1 cellular context compared by ENCODE assay signal in the genomic region with DNA sequence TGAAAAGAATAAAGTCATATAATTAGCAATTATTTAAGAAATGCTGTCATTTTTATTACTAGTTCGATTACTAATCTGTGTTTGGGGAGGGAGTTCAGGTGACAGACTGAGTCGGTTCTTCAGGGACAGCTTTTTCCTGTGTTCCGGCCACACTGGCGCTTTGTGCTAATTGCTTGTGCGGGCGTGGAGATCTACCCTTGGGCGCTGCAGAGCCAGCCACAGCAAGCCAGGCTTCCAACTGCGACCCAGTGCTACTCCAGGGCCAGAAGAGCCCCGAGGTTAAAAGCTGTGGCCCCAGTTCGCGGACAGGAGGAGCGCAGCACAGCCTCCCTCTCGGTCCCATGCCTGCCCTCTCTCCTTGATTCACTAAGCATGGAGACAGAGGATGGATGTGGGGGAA.
TF ChIP-seq lines count a peak whose summit lies in the region.

No MANE protein-coding gene starts in this region.

TF ChIP-seq in IMR-90, 13 proteins besides CTCF, POLR2A, EP300 and RAD21:
- TF ChIP-seq, protein P1, sequence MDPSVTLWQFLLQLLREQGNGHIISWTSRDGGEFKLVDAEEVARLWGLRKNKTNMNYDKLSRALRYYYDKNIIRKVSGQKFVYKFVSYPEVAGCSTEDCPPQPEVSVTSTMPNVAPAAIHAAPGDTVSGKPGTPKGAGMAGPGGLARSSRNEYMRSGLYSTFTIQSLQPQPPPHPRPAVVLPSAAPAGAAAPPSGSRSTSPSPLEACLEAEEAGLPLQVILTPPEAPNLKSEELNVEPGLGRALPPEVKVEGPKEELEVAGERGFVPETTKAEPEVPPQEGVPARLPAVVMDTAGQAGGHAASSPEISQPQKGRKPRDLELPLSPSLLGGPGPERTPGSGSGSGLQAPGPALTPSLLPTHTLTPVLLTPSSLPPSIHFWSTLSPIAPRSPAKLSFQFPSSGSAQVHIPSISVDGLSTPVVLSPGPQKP (IDR thresholded peaks at IDR 0.05; ENCODE audit: borderline replicate concordance, low read depth, low read length), result no peak
- TF ChIP-seq NFE2L2 (IDR thresholded peaks at IDR 0.05; ENCODE audit: low read depth, low read length) (no peak), FOS (IDR thresholded peaks at IDR 0.05; ENCODE audit: low read depth, low read length) (no peak), MAFK (IDR thresholded peaks at IDR 0.05; ENCODE audit: low read depth, low read length) (no peak)
